18 cellular contexts compared by ENCODE assay signal in the genomic region with DNA sequence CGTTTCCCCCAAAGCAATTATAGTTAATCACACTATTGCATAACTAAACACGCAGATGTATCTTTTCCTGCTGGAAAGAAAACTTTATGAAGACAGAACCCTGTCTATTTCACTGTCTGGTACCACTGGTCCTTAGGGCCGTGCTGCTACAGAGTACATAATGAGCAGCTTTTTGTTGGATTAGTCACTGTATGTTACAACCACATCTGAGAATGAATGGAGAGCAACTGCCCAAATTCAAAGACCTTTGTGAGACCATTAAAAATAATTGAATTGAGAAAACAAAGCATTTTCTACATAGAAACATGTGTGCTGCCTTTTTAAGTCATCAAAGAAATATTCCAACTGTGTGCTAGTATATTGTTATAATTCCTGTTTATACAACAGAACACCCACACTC.
DNase-seq lines count a peak whose midpoint lies in the region; ATAC-seq and FAIRE-seq lines count a peak whose summit lies in the region.
"Had no signal": no experiment of that assay in that cellular context is flagged by ENCODE, and none has a peak within 500 bp of the region (broad histone marks: within the 10 kb centered on the region; RNA-seq: fewer than 3 reads in every experiment).

No MANE protein-coding gene starts in this region.

- H3K9me3 ChIP-seq in SJSA1 (replicated peaks) (no peaks in the 10 kb centered on the region), skeletal muscle satellite cell (replicated peaks; ENCODE audit: low read length) (no peaks in the 10 kb centered on the region)
- H3K9me3 ChIP-seq: BLaER1 treated with 17β-estradiol and CSF1 and Interleukin-3, amounts not matched to agents 10 nM and 100 nM; HAP-1 had no signal

- H3K9ac ChIP-seq in skeletal muscle satellite cell (ENCODE audit: low read depth, low read length), result no peak overlapping the region
- H3K9ac ChIP-seq: BLaER1 treated with 17β-estradiol and CSF1 and Interleukin-3, amounts not matched to agents 10 nM and 100 nM; GM23248 had no signal

- H3K4me1 ChIP-seq in SJSA1 (replicated peaks) (peaks cover 34% of the 10 kb centered on the region), skeletal muscle satellite cell (ENCODE audit: control insufficient read depth, insufficient read depth, low read length) (no peaks in the 10 kb centered on the region)
- H3K4me1 ChIP-seq: BLaER1 treated with 17β-estradiol and CSF1 and Interleukin-3, amounts not matched to agents 10 nM and 100 nM; HAP-1 had no signal

- peak; percentile 28 for DNase-seq in ELR (ENCODE audit: low read depth)
- DNase-seq in SJSA1 (ENCODE audit: low read depth in 1 of 2, low spot score in 2 of 2), result peak; percentile 47 to 64
- no peak for DNase-seq in T-helper 9 cell
- DNase-seq: CD8-positive, alpha-beta T cell; COR-L47; DMS 273 treated with DMSO at 0.1 percent for 48 hours; DMS53; DND-41; EL; GM23248 had no signal

- H3K36me3 ChIP-seq in SJSA1 (no peaks in the 10 kb centered on the region), skeletal muscle satellite cell (ENCODE audit: insufficient read depth, low read length) (no peaks in the 10 kb centered on the region)
- H3K36me3 ChIP-seq: BLaER1 treated with 17β-estradiol and CSF1 and Interleukin-3, amounts not matched to agents 10 nM and 100 nM; HAP-1 had no signal

- H3K4me2 ChIP-seq in skeletal muscle satellite cell (ENCODE audit: low read length), result peak overlapping the region; percentile 58
- H3K4me2 ChIP-seq: BLaER1 treated with 17β-estradiol and CSF1 and Interleukin-3, amounts not matched to agents 10 nM and 100 nM had no signal

- peak overlapping the region; percentile 43 for H3K27ac ChIP-seq in SJSA1
- H3K27ac ChIP-seq: BLaER1 treated with 17β-estradiol and CSF1 and Interleukin-3, amounts not matched to agents 10 nM and 100 nM; GM23248 had no signal

- peak; percentile 93 for FAIRE-seq in endometrium (lab: Jason Lieb, UNC)
- FAIRE-seq: G401.6, GM12891, GM19239 had no signal

- ATAC-seq in HG03135 (IDR thresholded peaks at IDR 0.05; ENCODE audit: unreplicated experiment), result no peak
- ATAC-seq: CD8-positive, alpha-beta T cell had no signal

- no peak overlapping the region for H3K4me3 ChIP-seq in SJSA1
- H3K4me3 ChIP-seq in skeletal muscle satellite cell (ENCODE audit: low read length), result no peak overlapping the region
- H3K4me3 ChIP-seq: BLaER1 treated with 17β-estradiol and CSF1 and Interleukin-3, amounts not matched to agents 10 nM and 100 nM; GM23248; HAP-1 had no signal

- H3K27me3 ChIP-seq in SJSA1 (replicated peaks), result no peaks in the 10 kb centered on the region
- H3K27me3 ChIP-seq in skeletal muscle satellite cell (ENCODE audit: control insufficient read depth, insufficient read depth, low read length), result no peaks in the 10 kb centered on the region
- H3K27me3 ChIP-seq: BLaER1 treated with 17β-estradiol and CSF1 and Interleukin-3, amounts not matched to agents 10 nM and 100 nM had no signal
